9 cellular contexts compared by ENCODE assay signal in the genomic region with DNA sequence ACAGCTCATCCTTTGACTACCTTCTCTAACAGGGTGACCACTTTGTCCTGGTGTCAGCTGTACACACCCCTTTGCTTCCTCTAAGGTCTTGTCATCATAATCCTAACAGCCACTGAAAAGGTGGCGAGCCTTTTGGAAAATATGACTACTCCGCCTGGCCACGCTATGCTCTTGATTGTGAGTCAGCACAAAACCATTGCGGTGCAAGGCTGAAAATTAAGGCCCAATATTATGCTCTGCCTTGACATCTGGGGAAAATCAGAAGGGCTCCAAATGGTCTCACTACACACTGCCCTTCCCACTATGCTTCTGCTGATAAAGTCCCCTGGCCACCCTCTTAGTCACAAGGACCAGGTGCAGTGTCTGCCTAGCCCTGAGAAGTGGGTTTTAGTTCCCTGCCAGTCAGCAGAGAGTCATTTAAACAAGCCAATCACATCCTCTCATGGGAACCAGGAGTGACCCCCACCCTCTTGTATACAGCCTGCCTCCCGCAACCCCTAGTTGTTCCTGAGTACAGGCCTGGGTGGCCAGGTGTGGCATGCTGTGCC. TPM values are rescaled to one million over a fixed set of nuclear protein-coding genes. Genes with fewer than 3 reads are reported as not detected.
A peak's percentile ranks its signal among the peaks of the same experiment; 100 is the strongest.
DNase-seq lines count a peak whose midpoint lies in the region; ATAC-seq and TF ChIP-seq lines count a peak whose summit lies in the region.
"Had no signal": no experiment of that assay in that cellular context is flagged by ENCODE, and none has a peak within 500 bp of the region (broad histone marks: within the 10 kb centered on the region; RNA-seq: fewer than 3 reads in every experiment).

No MANE protein-coding gene starts in this region.

- no peak overlapping the region for H3K4me3 ChIP-seq in osteoblast (ENCODE audit: insufficient read depth, low read length)

- H2AFZ ChIP-seq in osteoblast (ENCODE audit: low read length) = peak overlapping the region; percentile 3

- no peaks in the 10 kb centered on the region for H3K27me3 ChIP-seq in osteoblast (ENCODE audit: insufficient read depth, low read length)

- peak overlapping the region; percentile 13 for H3K4me2 ChIP-seq in osteoblast (ENCODE audit: insufficient read depth, low read length)

- CTCF ChIA-PET in activated CD4-positive, alpha-beta T cell treated with anti-CD3 and anti-CD28 coated beads for 36 hours (lab: Charles Lee) = interaction anchor here (1.5 kb wide), 1 partner anchor 8 kb away, joined by 3 read pairs; no protein-coding TSS in a partner anchor
- CTCF ChIA-PET in activated CD4-positive, alpha-beta T cell treated with anti-CD3 and anti-CD28 coated beads, Interleukin-2, amount 10 ng/mL, durations not matched to agents 7 days and 5 days (lab: Charles Lee) = no interaction called here

- peaks cover 10% of the 10 kb centered on the region for H3K4me1 ChIP-seq in osteoblast (ENCODE audit: insufficient read depth, low read length)

- peak; percentile 78 for ATAC-seq in activated CD4-positive, alpha-beta T cell treated with anti-CD3 and anti-CD28 coated beads for 36 hours
- ATAC-seq in HG02885 (IDR thresholded peaks at IDR 0.05; ENCODE audit: poor library complexity, unreplicated experiment) (peak; percentile 72), left colon (no peak), GM21619 (IDR thresholded peaks at IDR 0.05; ENCODE audit: unreplicated experiment) (no peak)

- no peak for TF ChIP-seq CTCF in osteoblast (IDR thresholded peaks at IDR 0.05; ENCODE audit: extremely low read depth, low read depth, low read length)

- no peaks in the 10 kb centered on the region for H4K20me1 ChIP-seq in osteoblast (ENCODE audit: insufficient read depth, low read length)

- peak; percentile 47 for DNase-seq in activated CD4-positive, alpha-beta T cell treated with anti-CD3 and anti-CD28 coated beads for 36 hours
- DNase-seq in activated CD4-positive, alpha-beta T cell treated with anti-CD3 and anti-CD28 coated beads, Interleukin-2, amount 10 ng/mL, durations not matched to agents 7 days and 5 days = no peak
- DNase-seq in astrocyte of the hippocampus (ENCODE audit: low read depth, low spot score) = peak; percentile 72
- DNase-seq in osteoblast (ENCODE audit: insufficient read length, low spot score, missing footprints) = peak; percentile 59
- DNase-seq in left colon = no peak
- no peak for DNase-seq in NCI-H1694 treated with DMSO at 0.1 percent for 48 hours (lab: John Stamatoyannopoulos, UW)
- DNase-seq: activated gamma-delta T cell treated with Interleukin-2 at 50 U/mL for 16 hours had no signal

- no peaks in the 10 kb centered on the region for H3K36me3 ChIP-seq in osteoblast (ENCODE audit: insufficient read depth, low read length)

- no peaks in the 10 kb centered on the region for H3K9me3 Mint-ChIP-seq in activated CD4-positive, alpha-beta T cell treated with anti-CD3 and anti-CD28 coated beads for 36 hours (ENCODE audit: low read depth)
- H3K9me3 Mint-ChIP-seq in activated CD4-positive, alpha-beta T cell treated with anti-CD3 and anti-CD28 coated beads, Interleukin-2, amount 10 ng/mL, durations not matched to agents 7 days and 5 days = no peaks in the 10 kb centered on the region

- no peaks in the 10 kb centered on the region for H3K9me3 ChIP-seq in osteoblast (ENCODE audit: low read depth, low read length)

- no peak overlapping the region for H3K27ac Mint-ChIP-seq in activated CD4-positive, alpha-beta T cell treated with anti-CD3 and anti-CD28 coated beads for 36 hours
- no peak overlapping the region for H3K27ac Mint-ChIP-seq in activated CD4-positive, alpha-beta T cell treated with anti-CD3 and anti-CD28 coated beads, Interleukin-2, amount 10 ng/mL, durations not matched to agents 7 days and 5 days

- POLR2A ChIA-PET in activated CD4-positive, alpha-beta T cell treated with anti-CD3 and anti-CD28 coated beads for 36 hours (lab: Charles Lee) = no interaction called here
- POLR2A ChIA-PET in activated CD4-positive, alpha-beta T cell treated with anti-CD3 and anti-CD28 coated beads, Interleukin-2, amount 10 ng/mL, durations not matched to agents 7 days and 5 days (lab: Charles Lee) = no interaction called here

- H3K27me3 Mint-ChIP-seq in activated CD4-positive, alpha-beta T cell treated with anti-CD3 and anti-CD28 coated beads for 36 hours = no peaks in the 10 kb centered on the region
- no peaks in the 10 kb centered on the region for H3K27me3 Mint-ChIP-seq in activated CD4-positive, alpha-beta T cell treated with anti-CD3 and anti-CD28 coated beads, Interleukin-2, amount 10 ng/mL, durations not matched to agents 7 days and 5 days

- no peak overlapping the region for H3K4me3 Mint-ChIP-seq in activated CD4-positive, alpha-beta T cell treated with anti-CD3 and anti-CD28 coated beads for 36 hours
- H3K4me3 Mint-ChIP-seq in activated CD4-positive, alpha-beta T cell treated with anti-CD3 and anti-CD28 coated beads, Interleukin-2, amount 10 ng/mL, durations not matched to agents 7 days and 5 days = no peak overlapping the region

- peaks cover 4% of the 10 kb centered on the region for H3K79me2 ChIP-seq in osteoblast (ENCODE audit: insufficient read depth, low read length)

- intact Hi-C loops in activated CD4-positive, alpha-beta T cell treated with anti-CD3 and anti-CD28 coated beads for 36 hours (cut with DNase I, micrococcal nuclease) = no loop called here
- intact Hi-C loops in left colon (cut with DNase I, micrococcal nuclease) = no loop called here

- peak overlapping the region; percentile 55 for H3K27ac ChIP-seq in osteoblast (ENCODE audit: low read depth, low read length)

- H3K36me3 Mint-ChIP-seq in activated CD4-positive, alpha-beta T cell treated with anti-CD3 and anti-CD28 coated beads for 36 hours (ENCODE audit: low read depth) = no peaks in the 10 kb centered on the region
- H3K36me3 Mint-ChIP-seq in activated CD4-positive, alpha-beta T cell treated with anti-CD3 and anti-CD28 coated beads, Interleukin-2, amount 10 ng/mL, durations not matched to agents 7 days and 5 days (ENCODE audit: low read depth) = no peaks in the 10 kb centered on the region

- H3K4me1 Mint-ChIP-seq in activated CD4-positive, alpha-beta T cell treated with anti-CD3 and anti-CD28 coated beads for 36 hours = peaks cover 5% of the 10 kb centered on the region
- H3K4me1 Mint-ChIP-seq in activated CD4-positive, alpha-beta T cell treated with anti-CD3 and anti-CD28 coated beads, Interleukin-2, amount 10 ng/mL, durations not matched to agents 7 days and 5 days = no peaks in the 10 kb centered on the region

RNA-seq across cellular contexts. Expression of gene FGD6, which starts 34.3 kb away (rescaled TPM):
- total RNA-seq in activated CD4-positive, alpha-beta T cell treated with anti-CD3 and anti-CD28 coated beads for 36 hours = 1 to 10 TPM; 1.1 to 1.3 TPM
- total RNA-seq in activated CD4-positive, alpha-beta T cell treated with anti-CD3 and anti-CD28 coated beads, Interleukin-2, amount 10 ng/mL, durations not matched to agents 7 days and 5 days = under 1 TPM; 0.56 to 0.69 TPM
- 11.9 and 14.4 TPM in 2 replicates for total RNA-seq in osteoblast
- 10 to 100 TPM; 18.7 to 23.8 TPM for total RNA-seq in left colon

RNA-seq across cellular contexts. Expression of gene VEZT, which starts 34.7 kb away (rescaled TPM):
- total RNA-seq in activated CD4-positive, alpha-beta T cell treated with anti-CD3 and anti-CD28 coated beads for 36 hours = 10 to 100 TPM; 55.8 to 72.7 TPM
- 10 to 100 TPM; 33.3 to 41.7 TPM for total RNA-seq in activated CD4-positive, alpha-beta T cell treated with anti-CD3 and anti-CD28 coated beads, Interleukin-2, amount 10 ng/mL, durations not matched to agents 7 days and 5 days
- 77.1 and 86.3 TPM in 2 replicates for total RNA-seq in osteoblast
- 10 to 100 TPM; 50.9 to 54.4 TPM for total RNA-seq in left colon

Comparison
In these comparisons a context has a peak if more than half of its experiments do, and no peak if none do; other contexts are left out.
1. DNase-seq: peak in activated CD4-positive, alpha-beta T cell treated with anti-CD3 and anti-CD28 coated beads for 36 hours (single experiment), astrocyte of the hippocampus (single experiment) and osteoblast (single experiment); none in activated CD4-positive, alpha-beta T cell treated with anti-CD3 and anti-CD28 coated beads, Interleukin-2, amount 10 ng/mL, durations not matched to agents 7 days and 5 days (single experiment), left colon (0 of 2) and NCI-H1694 treated with DMSO at 0.1 percent for 48 hours (single experiment).
2. ATAC-seq: peak in activated CD4-positive, alpha-beta T cell treated with anti-CD3 and anti-CD28 coated beads for 36 hours (single experiment) and HG02885 (single experiment); none in left colon (single experiment) and GM21619 (single experiment).